Comparison of ENCODE assay signal across 12 cellular contexts in genomic region chr9:12818431-12819000, GRCh38. TPM values are rescaled to one million over a fixed set of nuclear protein-coding genes. Genes with fewer than 3 reads are reported as not detected.
A peak's percentile ranks its signal among the peaks of the same experiment; 100 is the strongest.
DNase-seq lines count a peak whose midpoint lies in the region; ATAC-seq and TF ChIP-seq lines count a peak whose summit lies in the region.
"Had no signal": no experiment of that assay in that cellular context is flagged by ENCODE, and none has a peak within 500 bp of the region (broad histone marks: within the 10 kb centered on the region; RNA-seq: fewer than 3 reads in every experiment).

No MANE protein-coding gene starts in this region.

- peak; percentile 55 for DNase-seq in MG63
- DNase-seq in coronary artery (ENCODE audit: low spot score) = no peak
- DNase-seq in tibial nerve (ENCODE audit: low spot score in 2 of 2) = no peak
- no peak for DNase-seq in NCI-H2081 treated with DMSO at 0.1 percent for 48 hours (lab: John Stamatoyannopoulos, UW)
- DNase-seq in stimulated activated naive CD4-positive, alpha-beta T cell treated with Interleukin-2 at 50 U/mL for 16 hours (lab: John Stamatoyannopoulos, UW) = no peak
- DNase-seq: activated B cell treated with CpG ODN at 0.5 μM for 24 hours; activated effector memory CD4-positive, alpha-beta T cell treated with anti-CD3 and anti-CD28 coated beads, Interleukin-2, amount 50 U/mL, for 16 hours; natural killer cell; NK-92 treated with Interleukin-12 subunit alpha and Interleukin-12 subunit beta, amount 100 ng/mL, for 24 hours had no signal

- peak in 1 of 2 donors; percentile 46 for TF ChIP-seq RAD21 in liver (IDR thresholded peaks at IDR 0.05)

- WGBS in liver = 32% methylated on average over 3 of the region's 3 CpGs
- WGBS in tibial nerve, 2 donors = 34 to 40% methylated on average over 3 of the region's 3 CpGs

- no peak for TF ChIP-seq POLR2A in tibial nerve (IDR thresholded peaks at IDR 0.05)

- H3K27me3 ChIP-seq in MG63 (no peaks in the 10 kb centered on the region), liver (ENCODE audit: control insufficient read depth in 4 of 4, insufficient read depth in 4 of 4, low read length in 3 of 4) (no peaks in the 10 kb centered on the region), tibial nerve (no peaks in the 10 kb centered on the region)

- H3K4me3 ChIP-seq in MG63 (no peak overlapping the region), coronary artery (peak overlapping the region; percentile 29), liver (ENCODE audit: low read depth in 1 of 3, low read length in 3 of 3) (no peak overlapping the region), tibial nerve (no peak overlapping the region)

- no peak for ATAC-seq in GM18519 (IDR thresholded peaks at IDR 0.05; ENCODE audit: low FRiP score, unreplicated experiment)
- ATAC-seq: natural killer cell had no signal

- TF ChIP-seq EP300 in tibial nerve (IDR thresholded peaks at IDR 0.05) = no peak

- H3K4me1 ChIP-seq in liver (ENCODE audit: control insufficient read depth in 4 of 4, insufficient read depth in 4 of 4, low read length in 3 of 4) = peaks cover 6 to 44% (median 22%) of the 10 kb centered on the region in 4 donors
- peaks cover 0 to 53% (median 15%) of the 10 kb centered on the region in 4 donors for H3K4me1 ChIP-seq in tibial nerve

- H3K27ac ChIP-seq in coronary artery (peak overlapping the region; percentile 23 to 63), liver (ENCODE audit: low read depth in 1 of 2, low read length in 2 of 2) (peak overlapping the region; percentile 64 to 74), tibial nerve (peak overlapping the region in 3 of 4 donors; percentile 59 to 71 (median 66))
- H3K27ac ChIP-seq: KMS-11 had no signal

- peaks cover 10% of the 10 kb centered on the region for H3K9me3 ChIP-seq in MG63
- no peaks in the 10 kb centered on the region for H3K9me3 ChIP-seq in liver (ENCODE audit: control insufficient read depth in 4 of 4, low read length in 3 of 4)
- H3K9me3 ChIP-seq in tibial nerve = no peaks in the 10 kb centered on the region

- H3K9ac ChIP-seq in liver (ENCODE audit: low read depth in 1 of 2, low read length in 2 of 2) = peak overlapping the region in 1 of 2 donors; percentile 11
- H3K9ac ChIP-seq: KMS-11 had no signal

- TF ChIP-seq CTCF in coronary artery (IDR thresholded peaks at IDR 0.05) = no peak
- TF ChIP-seq CTCF in liver (IDR thresholded peaks at IDR 0.05; ENCODE audit: low read depth, low read length, missing input control) = no peak
- TF ChIP-seq CTCF in tibial nerve (IDR thresholded peaks at IDR 0.05) = peak in 1 of 5 experiments; percentile 9

- H3K36me3 ChIP-seq in MG63 (peaks cover 5% of the 10 kb centered on the region), liver (ENCODE audit: control insufficient read depth in 4 of 4, insufficient read depth in 3 of 4, low read depth in 1 of 4, low read length in 3 of 4) (no peaks in the 10 kb centered on the region), tibial nerve (no peaks in the 10 kb centered on the region)

TF ChIP-seq in liver, 16 proteins besides CTCF, POLR2A, EP300 and RAD21:
- TF ChIP-seq HNF4G (IDR thresholded peaks at IDR 0.05) (no peak), RXRA (IDR thresholded peaks at IDR 0.05) (peak; percentile 35 to 41), ATF3 (IDR thresholded peaks at IDR 0.05) (no peak), EGR1 (IDR thresholded peaks at IDR 0.05; ENCODE audit: low read depth in 2 of 2) (no peak), MAX (IDR thresholded peaks at IDR 0.05) (no peak), SP1 (IDR thresholded peaks at IDR 0.05) (peak; percentile 46), NR2F2 (IDR thresholded peaks at IDR 0.05) (no peak), HNF4A (conservative IDR thresholded peaks at IDR 0.05) (peak; percentile 47 to 57), REST (IDR thresholded peaks at IDR 0.05) (no peak), TAF1 (conservative IDR thresholded peaks at IDR 0.05) (peak; percentile 41), FOXA1 (IDR thresholded peaks at IDR 0.05) (no peak), ZBTB33 (IDR thresholded peaks at IDR 0.05) (no peak), GABPA (IDR thresholded peaks at IDR 0.05 in 1 of 2, conservative IDR thresholded peaks at IDR 0.05 in 1 of 2) (no peak), YY1 (IDR thresholded peaks at IDR 0.05) (peak; percentile 82), FOXA2 (IDR thresholded peaks at IDR 0.05) (no peak), JUND (IDR thresholded peaks at IDR 0.05) (no peak)

RNA-seq across cellular contexts. Expression of gene LURAP1L, which starts 43.7 kb away (rescaled TPM):
- total RNA-seq in MG63 (2014; rRNA removed; shearing (Covaris generic); ENCODE audit: low replicate concordance) = 67.0 and 69.9 TPM in 2 replicates
- total RNA-seq in liver = 10 to 100 TPM in 1 of 2 donors, 1 to 10 TPM in 1; 4.2 to 18.6 TPM
- 1 to 10 TPM; 7.8 to 9.9 TPM for polyA plus RNA-seq in liver
- 10 to 100 TPM; 12.5 to 22.8 (median 14.3) TPM for total RNA-seq in tibial nerve
- total RNA-seq: activated B cell treated with CpG ODN at 0.5 μM for 24 hours, natural killer cell had no signal
